15 cellular contexts compared by ENCODE assay signal in genomic region chr2:150557020-150557644, GRCh38.
"Had no signal": no experiment of that assay in that cellular context is flagged by ENCODE, and none has a peak within 500 bp of the region (broad histone marks: within the 10 kb centered on the region; RNA-seq: fewer than 3 reads in every experiment).

No MANE protein-coding gene starts in this region.

- H3K4me3 ChIP-seq: breast epithelium, left lung, mucosa of descending colon, tibial nerve had no signal

- H3K27ac ChIP-seq: breast epithelium, left lung, tibial nerve had no signal

- H3K4me1 ChIP-seq: breast epithelium, left lung had no signal

- H3K27me3 ChIP-seq: breast epithelium, left lung, tibial nerve had no signal

- ATAC-seq: activated CD8-positive, alpha-beta T cell treated with anti-CD3 and anti-CD28 coated beads, Interleukin-2, amount 10 ng/mL, durations not matched to agents 7 days and 5 days; esophagus mucosa; left lung; mucosa of descending colon; naive thymus-derived CD4-positive, alpha-beta T cell had no signal

- H3K9me3 ChIP-seq: breast epithelium, left lung, mucosa of descending colon, tibial nerve had no signal

- H3K36me3 ChIP-seq: breast epithelium, left lung, tibial nerve had no signal

- DNase-seq: activated CD4-positive, alpha-beta T cell treated with anti-CD3 and anti-CD28 coated beads, Interleukin-2, amount 10 ng/mL, durations not matched to agents 24 days and 14 days; activated CD8-positive, alpha-beta T cell treated with anti-CD3 and anti-CD28 coated beads, Interleukin-2, amount 10 ng/mL, durations not matched to agents 7 days and 5 days; activated naive CD4-positive, alpha-beta T cell treated with Interleukin-2 at 50 U/mL for 16 hours; activated T-cell treated with anti-CD3 and anti-CD28 coated beads, Interleukin-2, amount 50 U/mL, for 24 hours; aorta; cerebellar nuclear complex; cortex of kidney; effector CD4-positive, alpha-beta T cell; hypothalamus; left lung; mucosa of descending colon; naive thymus-derived CD4-positive, alpha-beta T cell had no signal
